Comparison of ENCODE assay signal across 8 cellular contexts in genomic region chr3:196219194-196219969, GRCh38. TPM values are rescaled to one million over a fixed set of nuclear protein-coding genes. Genes with fewer than 3 reads are reported as not detected.
DNase-seq lines count a peak whose midpoint lies in the region; ATAC-seq and TF ChIP-seq lines count a peak whose summit lies in the region.

No MANE protein-coding gene starts in this region.

- peak overlapping the region; percentile 66 for H3K4me2 ChIP-seq in Karpas-422 (ENCODE audit: low read depth, low read length, poor library complexity, severe bottlenecking)

- H3K36me3 ChIP-seq in Karpas-422 (ENCODE audit: insufficient read depth, low read length) (no peaks in the 10 kb centered on the region), adipocyte (ENCODE audit: control insufficient read depth, insufficient read depth, low read length, severe bottlenecking) (no peaks in the 10 kb centered on the region), skeletal muscle tissue (ENCODE audit: control insufficient read depth in 3 of 3, insufficient read depth in 3 of 3, low read length in 3 of 3) (no peaks in the 10 kb centered on the region)

- H2AFZ ChIP-seq in Karpas-422 (ENCODE audit: low read length) = peak overlapping the region; percentile 19; the same call in 1 of the 2 replicates

- H3K9me2 ChIP-seq in Karpas-422 (replicated peaks; ENCODE audit: insufficient read depth, low read length) = no peaks in the 10 kb centered on the region

- DNase-seq in AG09309 (ENCODE audit: low read depth) (peak; percentile 71), GM19240 (ENCODE audit: insufficient read length, low spot score) (peak; percentile 71), Karpas-422 (peak; percentile 76), SKM-1 (lab: John Stamatoyannopoulos, UW; ENCODE audit: unreplicated experiment) (peak; percentile 89), adipocyte (ENCODE audit: low read depth) (peak; percentile 84), left ventricle myocardium superior (peak; percentile 64)

- H3K4me3 ChIP-seq in AG09309 (ENCODE audit: control insufficient read depth, low read depth, low read length) (peak overlapping the region; percentile 30), Karpas-422 (ENCODE audit: low read length) (peak overlapping the region; percentile 41; the same call in 1 of the 2 replicates), adipocyte (ENCODE audit: low read length) (peak overlapping the region; percentile 71), skeletal muscle tissue (ENCODE audit: low read length in 3 of 3) (peak overlapping the region; percentile 41 to 63 (median 54))

- H3K4me1 ChIP-seq in Karpas-422 (ENCODE audit: low read length) (peaks cover 9% of the 10 kb centered on the region), adipocyte (ENCODE audit: control insufficient read depth, insufficient read depth, low read length) (peaks cover 12% of the 10 kb centered on the region), skeletal muscle tissue (ENCODE audit: control insufficient read depth in 3 of 3, insufficient read depth in 3 of 3, low read length in 3 of 3) (peaks cover 5 to 8% (median 8%) of the 10 kb centered on the region in 3 donors)

- peak overlapping the region; percentile 12; the same call in 1 of the 2 replicates for H3K9ac ChIP-seq in Karpas-422 (ENCODE audit: low read length)
- H3K9ac ChIP-seq in adipocyte (ENCODE audit: low read length) = peak overlapping the region; percentile 10
- peak overlapping the region in 2 of 3 donors; percentile 25 to 51 for H3K9ac ChIP-seq in skeletal muscle tissue (ENCODE audit: low read depth in 1 of 3, low read length in 3 of 3)

- H3K9me3 ChIP-seq in Karpas-422 (ENCODE audit: low read length) (no peaks in the 10 kb centered on the region), adipocyte (ENCODE audit: control insufficient read depth, low read length) (no peaks in the 10 kb centered on the region), skeletal muscle tissue (ENCODE audit: control insufficient read depth in 3 of 3, low read length in 3 of 3) (no peaks in the 10 kb centered on the region)

- peak; percentile 71 for ATAC-seq in left ventricle myocardium superior
- no peak for ATAC-seq in HG03469 (IDR thresholded peaks at IDR 0.05; ENCODE audit: unreplicated experiment)

- H3K27ac ChIP-seq in Karpas-422 (ENCODE audit: low read length) = no peak overlapping the region
- H3K27ac ChIP-seq in skeletal muscle tissue (ENCODE audit: low read depth, low read length) = peak overlapping the region; percentile 60

- no peaks in the 10 kb centered on the region for H4K20me1 ChIP-seq in Karpas-422 (ENCODE audit: insufficient read depth, low read depth, low read length)

- no peaks in the 10 kb centered on the region for H3K79me2 ChIP-seq in Karpas-422 (ENCODE audit: low read length)

- no peak for TF ChIP-seq CTCF in AG09309 (IDR thresholded peaks at IDR 0.05; ENCODE audit: control insufficient read depth, insufficient read depth, low read depth, low read length, missing control alignments)

- intact Hi-C loops in left ventricle myocardium superior (cut with micrococcal nuclease) = no loop called here

- H3K27me3 ChIP-seq in Karpas-422 (ENCODE audit: low read length) = no peaks in the 10 kb centered on the region
- peaks cover 6% of the 10 kb centered on the region for H3K27me3 ChIP-seq in adipocyte (replicated peaks; ENCODE audit: control insufficient read depth, insufficient read depth, low read length)
- H3K27me3 ChIP-seq in skeletal muscle tissue (ENCODE audit: control insufficient read depth in 3 of 3, insufficient read depth in 3 of 3, low read length in 3 of 3) = peaks cover 0 to 6% (median 0%) of the 10 kb centered on the region in 3 donors

RNA-seq across cellular contexts. Expression of gene SLC51A, which starts 3.0 kb away (rescaled TPM):
- not detected in 2 replicates for total RNA-seq in Karpas-422 (2014; rRNA removed; shearing (Covaris generic); ENCODE audit: low replicate concordance)
- not detected for total RNA-seq in left ventricle myocardium superior
- 2.1 TPM for total RNA-seq in skeletal muscle tissue

RNA-seq across cellular contexts. Expression of gene ZDHHC19, which starts 8.2 kb away (rescaled TPM):
- not detected in 2 replicates for total RNA-seq in Karpas-422 (2014; rRNA removed; shearing (Covaris generic); ENCODE audit: low replicate concordance)
- total RNA-seq in left ventricle myocardium superior = not detected
- total RNA-seq in skeletal muscle tissue = not detected
